Comparison of ENCODE assay signal across 9 cellular contexts in the genomic region with DNA sequence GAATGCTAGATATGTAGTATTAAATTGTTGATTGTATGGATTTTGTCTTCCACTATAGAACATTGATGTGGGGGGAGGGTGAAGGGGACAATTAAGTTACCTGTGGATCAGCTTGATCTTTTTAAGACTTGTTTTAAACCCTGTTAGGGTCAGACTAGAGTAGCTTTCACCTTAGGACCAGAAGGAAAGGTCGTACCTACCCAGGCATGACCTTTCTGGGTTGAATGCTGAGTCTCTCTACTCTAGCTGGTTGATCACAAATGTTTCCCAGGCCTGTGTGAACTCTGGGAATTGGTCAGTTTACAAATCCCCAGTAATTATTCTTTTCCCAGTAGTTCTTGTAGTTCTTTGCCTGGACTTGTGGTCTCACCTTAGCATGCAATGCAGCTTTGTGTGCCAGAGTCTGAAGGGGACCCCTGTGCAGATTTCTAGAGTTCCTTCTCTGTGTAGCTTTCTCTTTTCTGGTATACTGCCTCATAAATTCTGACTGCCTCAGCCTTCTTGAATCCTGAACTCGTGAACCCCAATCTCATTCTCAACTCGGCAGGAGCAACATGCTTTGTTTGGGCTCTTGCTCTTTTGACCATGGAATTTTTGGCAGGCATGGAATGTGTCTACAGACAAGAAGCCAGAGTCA. TPM values are rescaled to one million over a fixed set of nuclear protein-coding genes. Genes with fewer than 3 reads are reported as not detected.
DNase-seq lines count a peak whose midpoint lies in the region; ATAC-seq, FAIRE-seq and TF ChIP-seq lines count a peak whose summit lies in the region.
"Had no signal": no experiment of that assay in that cellular context is flagged by ENCODE, and none has a peak within 500 bp of the region (broad histone marks: within the 10 kb centered on the region; RNA-seq: fewer than 3 reads in every experiment).

No MANE protein-coding gene starts in this region.

- peak; percentile 97 for DNase-seq in AG04449 (ENCODE audit: low read depth, low spot score)
- no peak for DNase-seq in HTR-8/SVneo (ENCODE audit: insufficient read length, low spot score)
- no peak for DNase-seq in K562 (ENCODE audit: extremely low read depth in 1 of 4, low spot score in 3 of 4)
- no peak for DNase-seq in spleen
- no peak for DNase-seq in iPS-NIHi7 (ENCODE audit: extremely low spot score)
- DNase-seq: DND-41 had no signal

- no peak for TF ChIP-seq EP300 in K562 (IDR thresholded peaks at IDR 0.05; ENCODE audit: low read length)

- H3K9me3 ChIP-seq in K562 (replicated peaks; ENCODE audit: control insufficient read depth, insufficient read depth, low read depth, low read length) (peaks cover 3% of the 10 kb centered on the region; the same call in 1 of the 2 replicates), mesodermal cell (ENCODE audit: control insufficient read depth, low read length) (peaks cover 5% of the 10 kb centered on the region), spleen (peaks cover 0 to 11% (median 6%) of the 10 kb centered on the region in 8 donors)

- BruUV-seq in K562 (replicated peaks; lab: Mats Ljungman, UMichigan): no TSS peak

- WGBS in K562 (ENCODE audit: insufficient coverage, low coverage, missing lambda C conversion rate): 60% methylated on average over 3 of the region's 3 CpGs
- WGBS in mesodermal cell (ENCODE audit: insufficient coverage in 2 of 2), 2 experiments: 55 to 58% methylated on average over 2 to 3 of the region's 3 CpGs
- WGBS in spleen, 5 donors: 61 to 81% (median 76%) methylated on average over 3 of the region's 3 CpGs

- H3K27me3 ChIP-seq in K562 (ENCODE audit: control insufficient read depth in 2 of 2, insufficient read depth in 2 of 2, low read length in 2 of 2) (no peaks in the 10 kb centered on the region), spleen (replicated peaks in 1 of 7) (no peaks in the 10 kb centered on the region)

- FAIRE-seq in HTR-8/SVneo (lab: Jason Lieb, UNC): peak; percentile 48
- peak; percentile 63 for FAIRE-seq in K562 (lab: Jason Lieb, UNC)

- no peaks in the 10 kb centered on the region for H3K9me1 ChIP-seq in K562 (ENCODE audit: control insufficient read depth, insufficient read depth, low read length)

- no peak overlapping the region for H2AFZ ChIP-seq in K562 (ENCODE audit: low read depth, low read length)

- no peak overlapping the region for H3K4me2 ChIP-seq in K562 (ENCODE audit: insufficient read depth, low read length)

- ATAC-seq in K562: peak; percentile 57
- ATAC-seq in HG03025 (IDR thresholded peaks at IDR 0.05; ENCODE audit: low FRiP score, unreplicated experiment): no peak
- ATAC-seq in GM21786 (IDR thresholded peaks at IDR 0.05; ENCODE audit: unreplicated experiment): no peak

- H3K79me2 ChIP-seq in K562 (ENCODE audit: control insufficient read depth, insufficient read depth, low read length): 0 out of 3 replicates have a peak, but pooled peaks cover 3% of the 10 kb centered on the region

- H3K36me3 ChIP-seq in K562 (ENCODE audit: control insufficient read depth, insufficient read depth, low read length) (peaks cover 32% of the 10 kb centered on the region), mesodermal cell (ENCODE audit: control insufficient read depth, insufficient read depth, low read length) (peaks cover 21% of the 10 kb centered on the region), spleen (peaks cover 0 to 68% (median 5%) of the 10 kb centered on the region in 6 donors)

- no peak overlapping the region for H3K9ac ChIP-seq in K562 (ENCODE audit: insufficient read depth in 1 of 2, low read depth in 2 of 2, low read length in 2 of 2)

- no peaks in the 10 kb centered on the region for H4K20me1 ChIP-seq in K562 (replicated peaks; ENCODE audit: control insufficient read depth, insufficient read depth, low read length)

- CTCF ChIA-PET in AG04449 (lab: Yijun Ruan, JAX): interaction anchor here (0.6 to 1.5 kb wide), 2 partner anchors 66 to 78 kb away, joined by 3 to 4 read pairs; no protein-coding TSS in a partner anchor
- CTCF ChIA-PET in K562 (lab: Yijun Ruan, JAX; ENCODE audit: low intra/inter-chr PET ratio): no interaction called here

- POLR2A ChIA-PET in AG04449 (lab: Yijun Ruan, JAX): interaction anchor here (0.9 to 8.5 kb wide), 6 partner anchors 21 to 82 kb away, joined by 3 to 222 read pairs (median 4); no protein-coding TSS in a partner anchor
- POLR2A ChIA-PET in K562 (lab: Yijun Ruan, JAX): interaction anchor here (1.1 to 1.3 kb wide), 3 partner anchors 11 to 24 kb away, joined by 3 to 5 read pairs (median 3); no protein-coding TSS in a partner anchor

- intact Hi-C loops in K562 (cut with micrococcal nuclease): no loop called here
- intact Hi-C loops in spleen (cut with DNase I; ENCODE audit: low total_unique reads): no loop called here

- TF ChIP-seq CTCF in AG04449 (IDR thresholded peaks at IDR 0.05; ENCODE audit: insufficient read depth, low read length, missing control alignments) (no peak), K562 (IDR thresholded peaks at IDR 0.05 in 2 of 3, conservative IDR thresholded peaks at IDR 0.05 in 1 of 3; ENCODE audit: insufficient read depth in 2 of 3, low read depth in 1 of 3, low read length in 3 of 3) (no peak), spleen (IDR thresholded peaks at IDR 0.05 in 8 of 11, conservative IDR thresholded peaks at IDR 0.05 in 3 of 11) (no peak)

- no peak for TF ChIP-seq RAD21 in K562 (CRISPR knock-in tag; conservative IDR thresholded peaks at IDR 0.05 in 1 of 2, IDR thresholded peaks at IDR 0.05 in 1 of 2)

- H3K4me1 ChIP-seq in K562 (replicated peaks in 1 of 2; ENCODE audit: control insufficient read depth in 2 of 2, insufficient read depth in 2 of 2, low read length in 2 of 2) (peaks cover 0 to 7% of the 10 kb centered on the region in 2 experiments; a peak in 2 of 5 replicates), mesodermal cell (ENCODE audit: control insufficient read depth, insufficient read depth, low read length, poor library complexity, severe bottlenecking) (peaks cover 36% of the 10 kb centered on the region), spleen (peaks cover 0 to 38% (median 6%) of the 10 kb centered on the region in 6 donors)

- TF ChIP-seq POLR2A in K562 (conservative IDR thresholded peaks at IDR 0.05) (no peak), spleen (IDR thresholded peaks at IDR 0.05) (no peak)

- in situ Hi-C loops in K562 (cut with MboI): no loop called here

- H3K27ac ChIP-seq in K562 (ENCODE audit: extremely low read depth, low read depth, low read length) (peak overlapping the region; percentile 45; the same call in 2 of the 3 replicates), mesodermal cell (ENCODE audit: low read depth, low read length, severe bottlenecking) (peak overlapping the region; percentile 95), spleen (peak overlapping the region in 4 of 8 donors; percentile 10 to 72 (median 58))

- H3K4me3 ChIP-seq in AG04449 (ENCODE audit: low read depth, low read length) (no peak overlapping the region), K562 (no peak overlapping the region), mesodermal cell (ENCODE audit: extremely low read depth, insufficient read depth, low read length, poor library complexity, severe bottlenecking) (no peak overlapping the region), spleen (no peak overlapping the region)

TF ChIP-seq in K562, 482 proteins besides CTCF, POLR2A, EP300 and RAD21 (continues in another document):
- TF ChIP-seq CCNT2 (IDR thresholded peaks at IDR 0.05; ENCODE audit: borderline replicate concordance, extremely low read depth, insufficient read length, low read depth, low read length): no peak

RNA-seq across cellular contexts. Expression of a gene that starts 54.0 kb away (rescaled TPM):
- 449 and 662 TPM in 2 replicates for total RNA-seq in K562 (2011; cell fraction: chromatin; rRNA removed; ENCODE audit: low replicate concordance)
- 284 and 300 TPM in 2 replicates for total RNA-seq in K562 (2011; cell fraction: nucleolus; rRNA removed)
- 571 and 861 TPM in 2 replicates for total RNA-seq in K562 (2011; cell fraction: nucleoplasm; rRNA removed)
- total RNA-seq in K562 (2014; rRNA removed): 92.1 and 123 TPM in 2 replicates
- 186 and 216 TPM in 2 replicates for total RNA-seq in K562 (2014; rRNA removed; fragmentation: Illumina TruSeq; extraction: Trizol)
- total RNA-seq in K562 (2015; rRNA removed; fragmentation: Illumina TruSeq; extraction: Trizol): 127 and 135 TPM in 2 replicates
- 151 and 155 TPM in 2 replicates for total RNA-seq in K562 (2021)
- polyA plus RNA-seq in K562 (2011; rRNA removed): 231 and 304 TPM in 2 replicates
- 55.2 and 104 TPM in 2 replicates for polyA plus RNA-seq in K562 (2011; cell fraction: cytosol; rRNA removed)
- 330 and 339 TPM in 2 replicates for polyA plus RNA-seq in K562 (2011; cell fraction: nucleus; rRNA removed)
- polyA plus RNA-seq in K562 (2012): 142 and 172 TPM in 2 replicates
- 124 and 146 TPM in 2 replicates for polyA plus RNA-seq in K562 (2014; fragmentation: Illumina TruSeq; extraction: Trizol)
- polyA plus RNA-seq in K562 (2014; fragmentation: Nextera tagmentation; extraction: Ambion mirVana): 100 to 1,000 TPM; 245 to 272 TPM
- polyA plus RNA-seq in K562 (2014; rRNA removed): 143 and 148 TPM in 2 replicates
- 271 and 285 TPM in 2 replicates for polyA minus RNA-seq in K562 (2011; rRNA and poly(A)+ RNA removed)
- 72.1 and 91.0 TPM in 2 replicates for polyA minus RNA-seq in K562 (2011; cell fraction: cytosol; rRNA and poly(A)+ RNA removed)
- 205 and 259 TPM in 2 replicates for polyA minus RNA-seq in K562 (2011; cell fraction: nucleus; rRNA and poly(A)+ RNA removed)
- polyA plus RNA-seq in mesodermal cell (2013, experiment 1 of 2): 102 TPM
- 95.1 TPM for polyA plus RNA-seq in mesodermal cell (2013, experiment 2 of 2)
- total RNA-seq in spleen: 100 to 1,000 TPM; 202 to 649 (median 372) TPM
- 10 to 100 TPM; 53.2 to 81.2 (median 65.8) TPM for polyA plus RNA-seq in spleen

RNA-seq across cellular contexts. Expression of a gene that starts 54.3 kb away (rescaled TPM):
- 97.2 and 167 TPM in 2 replicates for total RNA-seq in K562 (2011; cell fraction: chromatin; rRNA removed; ENCODE audit: low replicate concordance)
- 101 and 115 TPM in 2 replicates for total RNA-seq in K562 (2011; cell fraction: nucleolus; rRNA removed)
- 104 and 130 TPM in 2 replicates for total RNA-seq in K562 (2011; cell fraction: nucleoplasm; rRNA removed)
- 81.0 and 92.0 TPM in 2 replicates for total RNA-seq in K562 (2014; rRNA removed)
- total RNA-seq in K562 (2014; rRNA removed; fragmentation: Illumina TruSeq; extraction: Trizol): 63.1 and 67.5 TPM in 2 replicates
- 50.0 and 57.3 TPM in 2 replicates for total RNA-seq in K562 (2015; rRNA removed; fragmentation: Illumina TruSeq; extraction: Trizol)
- total RNA-seq in K562 (2021): 53.1 and 62.8 TPM in 2 replicates
- polyA plus RNA-seq in K562 (2011; rRNA removed): 119 and 170 TPM in 2 replicates
- polyA plus RNA-seq in K562 (2011; cell fraction: cytosol; rRNA removed): 54.3 and 74.9 TPM in 2 replicates
- polyA plus RNA-seq in K562 (2011; cell fraction: nucleus; rRNA removed): 54.9 and 70.7 TPM in 2 replicates
- 42.1 and 83.3 TPM in 2 replicates for polyA plus RNA-seq in K562 (2012)
- polyA plus RNA-seq in K562 (2014; fragmentation: Illumina TruSeq; extraction: Trizol): 110 and 128 TPM in 2 replicates
- polyA plus RNA-seq in K562 (2014; fragmentation: Nextera tagmentation; extraction: Ambion mirVana): 100 to 1,000 TPM; 195 to 210 TPM
- 126 and 138 TPM in 2 replicates for polyA plus RNA-seq in K562 (2014; rRNA removed)
- 100 and 107 TPM in 2 replicates for polyA minus RNA-seq in K562 (2011; rRNA and poly(A)+ RNA removed)
- polyA minus RNA-seq in K562 (2011; cell fraction: cytosol; rRNA and poly(A)+ RNA removed): 16.6 and 22.3 TPM in 2 replicates
- 18.0 and 34.2 TPM in 2 replicates for polyA minus RNA-seq in K562 (2011; cell fraction: nucleus; rRNA and poly(A)+ RNA removed)
- polyA plus RNA-seq in mesodermal cell (2013, experiment 1 of 2): 27.4 TPM
- polyA plus RNA-seq in mesodermal cell (2013, experiment 2 of 2): 27.3 TPM
- total RNA-seq in spleen: 10 to 100 TPM; 14.4 to 30.9 (median 18.4) TPM
- 10 to 100 TPM; 23.9 to 28.3 (median 27.6) TPM for polyA plus RNA-seq in spleen
